In genomic region chr7:157079116-157079515, GRCh38 we compare ENCODE assay signal across 15 cellular contexts.
"Had no signal": no experiment of that assay in that cellular context is flagged by ENCODE, and none has a peak within 500 bp of the region (broad histone marks: within the 10 kb centered on the region; RNA-seq: fewer than 3 reads in every experiment).

No MANE protein-coding gene starts in this region.

- ATAC-seq: heart left ventricle; naive thymus-derived CD4-positive, alpha-beta T cell; stimulated activated naive CD8-positive, alpha-beta T cell treated with anti-CD3 and anti-CD28 coated beads, Interleukin-15, Interleukin-2, amounts not matched to agents 100 U/mL and 50 U/mL, for 24 hours had no signal

- H3K36me3 ChIP-seq: heart left ventricle, right atrium auricular region, tibial artery, upper lobe of right lung, vagina had no signal

- H3K27ac Mint-ChIP-seq: naive thymus-derived CD4-positive, alpha-beta T cell had no signal

- H3K27ac ChIP-seq: dorsolateral prefrontal cortex, heart left ventricle, right atrium auricular region, tibial artery, upper lobe of right lung, vagina had no signal

- H3K4me1 ChIP-seq: right atrium auricular region, tibial artery, upper lobe of right lung, vagina had no signal

- H3K4me3 ChIP-seq: heart left ventricle, right atrium auricular region, tibial artery, upper lobe of right lung had no signal

- H3K27me3 ChIP-seq: right atrium auricular region, vagina had no signal

- DNase-seq: cortex of kidney; dorsolateral prefrontal cortex; effector CD8-positive, alpha-beta T cell; foreskin melanocyte; heart left ventricle; hippocampal formation; kidney glomerular epithelial cell; naive thymus-derived CD4-positive, alpha-beta T cell; small intestine; stimulated activated CD4-positive, alpha-beta T cell treated with anti-CD3 and anti-CD28 coated beads, Interleukin-2, amount 100 ng/mL, for 48 hours; stimulated activated naive CD8-positive, alpha-beta T cell treated with anti-CD3 and anti-CD28 coated beads, Interleukin-15, Interleukin-2, amounts not matched to agents 100 U/mL and 50 U/mL, for 24 hours; tibial artery; upper lobe of right lung had no signal

- H3K9me3 ChIP-seq: vagina had no signal
